18 cellular contexts compared by ENCODE assay signal in the genomic region with DNA sequence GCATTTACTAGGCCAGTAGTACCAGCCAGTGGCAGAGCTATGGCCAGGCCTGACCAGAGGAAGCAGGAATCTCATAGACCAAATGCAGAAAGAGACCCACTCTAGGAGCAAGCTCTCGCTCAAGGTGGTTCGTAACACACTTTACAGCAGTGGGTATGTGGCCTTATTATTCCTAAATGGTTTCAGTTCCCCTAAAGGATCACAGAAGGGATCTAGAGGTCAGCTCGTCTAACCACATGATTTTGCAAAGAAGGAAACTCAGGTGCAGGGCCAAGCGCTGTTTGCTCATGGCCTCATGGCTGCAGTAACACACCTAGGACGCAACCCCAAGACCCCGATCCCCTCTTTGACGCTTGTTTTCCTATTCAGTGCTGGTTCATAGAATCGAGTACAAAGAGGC.
DNase-seq lines count a peak whose midpoint lies in the region; ATAC-seq, FAIRE-seq and TF ChIP-seq lines count a peak whose summit lies in the region.
"Had no signal": no experiment of that assay in that cellular context is flagged by ENCODE, and none has a peak within 500 bp of the region (broad histone marks: within the 10 kb centered on the region; RNA-seq: fewer than 3 reads in every experiment).

No MANE protein-coding gene starts in this region.

- no peaks in the 10 kb centered on the region for H3K4me1 ChIP-seq in neural progenitor cell
- H3K4me1 ChIP-seq: vagina had no signal

- H3F3A ChIP-seq in neural progenitor cell (ENCODE audit: low read depth): no peaks in the 10 kb centered on the region

- TF ChIP-seq CTCF in neural progenitor cell (IDR thresholded peaks at IDR 0.05) (no peak), coronary artery (IDR thresholded peaks at IDR 0.05) (no peak)

- H2AFZ ChIP-seq in neural progenitor cell (replicated peaks): no peak overlapping the region

- no peak overlapping the region for H3K9ac ChIP-seq in neural progenitor cell

- peak overlapping the region; percentile 57 for H3K27ac Mint-ChIP-seq in neural progenitor cell
- H3K27ac Mint-ChIP-seq: activated CD4-positive, alpha-beta T cell treated with anti-CD3 and anti-CD28 coated beads, Interleukin-2, amount 10 ng/mL, durations not matched to agents 7 days and 5 days; activated T-helper 1 cell treated with anti-CD3 and anti-CD28 coated beads, Interleukin-12 subunit alpha, Interleukin-12 subunit beta, Interleukin-2, Interleukin-4 antibody, amounts not matched to agents 30 ng/mL and 10 ng/mL and 1 ng/mL, durations not matched to agents 14 hours and 24 hours and 36 hours; nephron progenitor cell had no signal

- no peaks in the 10 kb centered on the region for H3K36me3 ChIP-seq in neural progenitor cell
- H3K36me3 ChIP-seq: right lobe of liver, vagina had no signal

- H3K79me2 ChIP-seq in neural progenitor cell (ENCODE audit: low read depth): no peaks in the 10 kb centered on the region

- peaks cover under 1% of the 10 kb centered on the region for H3K36me3 Mint-ChIP-seq in neural progenitor cell

- no peaks in the 10 kb centered on the region for H3K27me3 ChIP-seq in neural progenitor cell
- H3K27me3 ChIP-seq: left lung, right lobe of liver, vagina had no signal

- no peak for ATAC-seq in GM21529 (IDR thresholded peaks at IDR 0.05; ENCODE audit: unreplicated experiment)
- ATAC-seq: left lung had no signal

- no peaks in the 10 kb centered on the region for H3K9me3 ChIP-seq in neural progenitor cell (ENCODE audit: low read depth)
- H3K9me3 ChIP-seq: left lung, right lobe of liver, vagina had no signal

- DNase-seq in GM18507 (ENCODE audit: extremely low spot score, insufficient read length, low read depth) (no peak), HTR-8/SVneo (ENCODE audit: insufficient read length, low spot score) (no peak), SKM-1 treated with dmso at 0.1 percent for 144 hours (lab: John Stamatoyannopoulos, UW; ENCODE audit: unreplicated experiment) (peak; percentile 74), neural progenitor cell (ENCODE audit: low spot score) (no peak), coronary artery (ENCODE audit: low spot score) (no peak)
- no peak for DNase-seq in stimulated activated CD4-positive, alpha-beta T cell treated with anti-CD3 and anti-CD28 coated beads, Interleukin-2, amount 100 ng/mL, for 24 hours
- DNase-seq: activated CD4-positive, alpha-beta T cell treated with anti-CD3 and anti-CD28 coated beads, Interleukin-2, amount 10 ng/mL, durations not matched to agents 7 days and 5 days; anterior cingulate cortex; C1 segment of cervical spinal cord; NCI-H2171 treated with DMSO at 0.1 percent for 48 hours; nephron progenitor cell; right lobe of liver; stimulated activated CD4-positive, alpha-beta T cell treated with anti-CD3 and anti-CD28 coated beads, Interleukin-4, amount 100 ng/mL, for 1 hour had no signal

- H3K4me3 Mint-ChIP-seq in neural progenitor cell: no peak overlapping the region
- H3K4me3 Mint-ChIP-seq: activated CD4-positive, alpha-beta T cell treated with anti-CD3 and anti-CD28 coated beads, Interleukin-2, amount 10 ng/mL, durations not matched to agents 7 days and 5 days; activated T-helper 1 cell treated with anti-CD3 and anti-CD28 coated beads, Interleukin-12 subunit alpha, Interleukin-12 subunit beta, Interleukin-2, Interleukin-4 antibody, amounts not matched to agents 30 ng/mL and 10 ng/mL and 1 ng/mL, durations not matched to agents 14 hours and 24 hours and 36 hours; nephron progenitor cell had no signal

- peaks cover 40% of the 10 kb centered on the region for H3K4me1 Mint-ChIP-seq in neural progenitor cell

- FAIRE-seq in GM18507 (lab: Jason Lieb, UNC): peak; percentile 82
- peak; percentile 28 for FAIRE-seq in HTR-8/SVneo (lab: Jason Lieb, UNC)
- FAIRE-seq: H54 had no signal

- no peak overlapping the region for H3K4me2 ChIP-seq in neural progenitor cell

- H3K27ac ChIP-seq in neural progenitor cell (no peak overlapping the region), coronary artery (no peak overlapping the region)
- H3K27ac ChIP-seq: right lobe of liver, vagina had no signal

- H3K9me3 Mint-ChIP-seq in neural progenitor cell: peaks cover 7% of the 10 kb centered on the region
- H3K9me3 Mint-ChIP-seq: activated CD4-positive, alpha-beta T cell treated with anti-CD3 and anti-CD28 coated beads, Interleukin-2, amount 10 ng/mL, durations not matched to agents 7 days and 5 days; activated T-helper 1 cell treated with anti-CD3 and anti-CD28 coated beads, Interleukin-12 subunit alpha, Interleukin-12 subunit beta, Interleukin-2, Interleukin-4 antibody, amounts not matched to agents 30 ng/mL and 10 ng/mL and 1 ng/mL, durations not matched to agents 14 hours and 24 hours and 36 hours had no signal

- peaks cover 10% of the 10 kb centered on the region for H3K27me3 Mint-ChIP-seq in neural progenitor cell (ENCODE audit: insufficient read depth, low read depth)
- H3K27me3 Mint-ChIP-seq: activated CD4-positive, alpha-beta T cell treated with anti-CD3 and anti-CD28 coated beads, Interleukin-2, amount 10 ng/mL, durations not matched to agents 7 days and 5 days had no signal

- no peaks in the 10 kb centered on the region for H4K20me1 ChIP-seq in neural progenitor cell (ENCODE audit: low read depth)

- H3K4me3 ChIP-seq in neural progenitor cell (no peak overlapping the region), coronary artery (no peak overlapping the region)
- H3K4me3 ChIP-seq: left lung, right lobe of liver, vagina had no signal
